In genomic region chr6:26312501-26313390, GRCh38 we compare ENCODE assay signal across 8 cellular contexts. TPM values are rescaled to one million over a fixed set of nuclear protein-coding genes. Genes with fewer than 3 reads are reported as not detected.
DNase-seq lines count a peak whose midpoint lies in the region; FAIRE-seq lines count a peak whose summit lies in the region.

No MANE protein-coding gene starts in this region.

- peak overlapping the region; percentile 82 for H3K27ac Mint-ChIP-seq in activated T-helper 2 cell treated with anti-CD3 and anti-CD28 coated beads, Interferon-gamma antibody, Interleukin-2, Interleukin-4, amounts not matched to agents 10 μg/mL and 5 μg/mL and 100 μg/mL, durations not matched to agents 14 hours and 24 hours and 36 hours

- H3K36me3 Mint-ChIP-seq in activated T-helper 2 cell treated with anti-CD3 and anti-CD28 coated beads, Interferon-gamma antibody, Interleukin-2, Interleukin-4, amounts not matched to agents 10 μg/mL and 5 μg/mL and 100 μg/mL, durations not matched to agents 14 hours and 24 hours and 36 hours (ENCODE audit: low read depth), result no peaks in the 10 kb centered on the region

- peak; percentile 75 for FAIRE-seq in GM19239 (lab: Jason Lieb, UNC)

- peak overlapping the region; percentile 85 for H3K4me3 Mint-ChIP-seq in activated T-helper 2 cell treated with anti-CD3 and anti-CD28 coated beads, Interferon-gamma antibody, Interleukin-2, Interleukin-4, amounts not matched to agents 10 μg/mL and 5 μg/mL and 100 μg/mL, durations not matched to agents 14 hours and 24 hours and 36 hours (ENCODE audit: low read depth)

- H3K4me3 ChIP-seq in ACC112 (ENCODE audit: low read depth, low read length) (peak overlapping the region; percentile 81), neuron (ENCODE audit: low read length) (peak overlapping the region; percentile 79), stomach smooth muscle (ENCODE audit: low read length in 2 of 2) (peak overlapping the region; percentile 71 to 87)

- no peaks in the 10 kb centered on the region for H3K9me3 ChIP-seq in KOPT-K1 (ENCODE audit: insufficient read depth, low read length, poor library complexity, severe bottlenecking)
- no peaks in the 10 kb centered on the region for H3K9me3 ChIP-seq in neuron (ENCODE audit: low read length)
- no peaks in the 10 kb centered on the region for H3K9me3 ChIP-seq in stomach smooth muscle (ENCODE audit: control insufficient read depth in 2 of 2, low read length in 2 of 2)

- H3K9me3 Mint-ChIP-seq in activated T-helper 2 cell treated with anti-CD3 and anti-CD28 coated beads, Interferon-gamma antibody, Interleukin-2, Interleukin-4, amounts not matched to agents 10 μg/mL and 5 μg/mL and 100 μg/mL, durations not matched to agents 14 hours and 24 hours and 36 hours, result no peaks in the 10 kb centered on the region

- peak overlapping the region; percentile 60 for H3K27ac ChIP-seq in ACC112 (ENCODE audit: low read depth, low read length)
- peak overlapping the region; percentile 21 for H3K27ac ChIP-seq in KOPT-K1 (ENCODE audit: low read depth, low read length, poor library complexity, severe bottlenecking)
- peak overlapping the region; percentile 24 for H3K27ac ChIP-seq in stomach smooth muscle (ENCODE audit: low read length)

- no peak for DNase-seq in GM19239 (ENCODE audit: insufficient read length, low spot score)
- peak; percentile 87 for DNase-seq in RPMI7951 (ENCODE audit: low read depth)
- peak; percentile 79 for DNase-seq in activated T-helper 2 cell treated with anti-CD3 and anti-CD28 coated beads, Interferon-gamma antibody, Interleukin-2, Interleukin-4, amounts not matched to agents 10 μg/mL and 5 μg/mL and 100 μg/mL, durations not matched to agents 14 hours and 24 hours and 36 hours (ENCODE audit: low spot score)
- DNase-seq in fibroblast of the conjunctiva (ENCODE audit: low read depth), result peak; percentile 83

- no peaks in the 10 kb centered on the region for H3K27me3 Mint-ChIP-seq in activated T-helper 2 cell treated with anti-CD3 and anti-CD28 coated beads, Interferon-gamma antibody, Interleukin-2, Interleukin-4, amounts not matched to agents 10 μg/mL and 5 μg/mL and 100 μg/mL, durations not matched to agents 14 hours and 24 hours and 36 hours (ENCODE audit: low read depth)

- no peaks in the 10 kb centered on the region for H3K27me3 ChIP-seq in ACC112 (ENCODE audit: insufficient read depth, low read length)
- peaks cover 6% of the 10 kb centered on the region for H3K27me3 ChIP-seq in neuron (ENCODE audit: insufficient read depth, low read length)
- peaks cover 0 to 2% of the 10 kb centered on the region in 2 donors for H3K27me3 ChIP-seq in stomach smooth muscle (ENCODE audit: control insufficient read depth in 1 of 2, insufficient read depth in 2 of 2, low read length in 2 of 2)

- peaks cover 50% of the 10 kb centered on the region for H3K4me1 Mint-ChIP-seq in activated T-helper 2 cell treated with anti-CD3 and anti-CD28 coated beads, Interferon-gamma antibody, Interleukin-2, Interleukin-4, amounts not matched to agents 10 μg/mL and 5 μg/mL and 100 μg/mL, durations not matched to agents 14 hours and 24 hours and 36 hours (ENCODE audit: low read depth)

- peak overlapping the region; percentile 58 to 63 for H3K9ac ChIP-seq in stomach smooth muscle (ENCODE audit: low read length in 2 of 2)

- H3K4me1 ChIP-seq in ACC112 (ENCODE audit: control insufficient read depth, insufficient read depth, low read length, unreplicated experiment) (peaks cover 17% of the 10 kb centered on the region), neuron (ENCODE audit: insufficient read depth, low read length) (peaks cover 6% of the 10 kb centered on the region), stomach smooth muscle (ENCODE audit: control insufficient read depth, insufficient read depth, low read length) (no peaks in the 10 kb centered on the region)

- intact Hi-C loops in activated T-helper 2 cell treated with anti-CD3 and anti-CD28 coated beads, Interferon-gamma antibody, Interleukin-2, Interleukin-4, amounts not matched to agents 10 μg/mL and 5 μg/mL and 100 μg/mL, durations not matched to agents 14 hours and 24 hours and 36 hours (cut with micrococcal nuclease), result loop anchor here (1.0 to 5.0 kb wide), 5 partner anchors 10 to 242 kb away; a partner anchor contains a TSS

- peak overlapping the region; percentile 78 for H2AFZ ChIP-seq in ACC112 (ENCODE audit: low read length, unreplicated experiment)
- H2AFZ ChIP-seq in neuron (ENCODE audit: low read depth, low read length), result peak overlapping the region; percentile 60

- H3K79me2 ChIP-seq in ACC112 (ENCODE audit: control insufficient read depth, insufficient read depth, low read length, unreplicated experiment), result no peaks in the 10 kb centered on the region

- H3K36me3 ChIP-seq in ACC112 (ENCODE audit: insufficient read depth, low read length) (no peaks in the 10 kb centered on the region), KOPT-K1 (ENCODE audit: insufficient read depth, low read length) (no peaks in the 10 kb centered on the region), neuron (ENCODE audit: insufficient read depth, low read length) (no peaks in the 10 kb centered on the region), stomach smooth muscle (ENCODE audit: control insufficient read depth in 2 of 2, insufficient read depth in 2 of 2, low read length in 2 of 2) (no peaks in the 10 kb centered on the region)

RNA-seq across cellular contexts. Expression of gene BTN3A2, which starts 52.3 kb away (rescaled TPM):
- 4.8 and 6.5 TPM in 2 replicates for total RNA-seq in RPMI7951 (2014; rRNA removed; shearing (Covaris generic))
- total RNA-seq in activated T-helper 2 cell treated with anti-CD3 and anti-CD28 coated beads, Interferon-gamma antibody, Interleukin-2, Interleukin-4, amounts not matched to agents 10 μg/mL and 5 μg/mL and 100 μg/mL, durations not matched to agents 14 hours and 24 hours and 36 hours, result 61.2 and 63.2 TPM in 2 replicates
